ENCODE assay signal across 14 cellular contexts in genomic region chr9:19931066-19931465, GRCh38.
DNase-seq lines count a peak whose midpoint lies in the region; ATAC-seq, FAIRE-seq and TF ChIP-seq lines count a peak whose summit lies in the region.
"Had no signal": no experiment of that assay in that cellular context is flagged by ENCODE, and none has a peak within 500 bp of the region (broad histone marks: within the 10 kb centered on the region; RNA-seq: fewer than 3 reads in every experiment).

No MANE protein-coding gene starts in this region.

- no peaks in the 10 kb centered on the region for H3K9me3 Mint-ChIP-seq in chondrocyte (ENCODE audit: low read depth)
- H3K9me3 Mint-ChIP-seq: GM23338 had no signal

- no peak for ATAC-seq in GM21529 (IDR thresholded peaks at IDR 0.05; ENCODE audit: unreplicated experiment)
- ATAC-seq: A549, GM23338 had no signal

- peaks cover 23% of the 10 kb centered on the region for H3K27me3 Mint-ChIP-seq in chondrocyte (ENCODE audit: low read depth)

- H3K4me1 ChIP-seq in Karpas-422 (ENCODE audit: low read length), result peaks cover 7% of the 10 kb centered on the region
- H3K4me1 ChIP-seq: A549 had no signal

- no peak overlapping the region for H3K27ac ChIP-seq in Karpas-422 (ENCODE audit: low read length)
- H3K27ac ChIP-seq: A549, HL-60 had no signal

- H3K4me3 ChIP-seq in Karpas-422 (ENCODE audit: low read length), result no peak overlapping the region
- H3K4me3 ChIP-seq: A549, GM23338 had no signal

- H3K36me3 ChIP-seq in Karpas-422 (ENCODE audit: insufficient read depth, low read length), result no peaks in the 10 kb centered on the region

- no peaks in the 10 kb centered on the region for H3K36me3 Mint-ChIP-seq in chondrocyte (ENCODE audit: low read depth)
- H3K36me3 Mint-ChIP-seq: CD14-positive monocyte had no signal

- H3K4me1 Mint-ChIP-seq in chondrocyte (ENCODE audit: low read depth), result peaks cover 8% of the 10 kb centered on the region

- peak; percentile 52 for FAIRE-seq in frontal cortex (lab: Jason Lieb, UNC)
- FAIRE-seq: A549 had no signal

- H3K27me3 ChIP-seq in Karpas-422 (ENCODE audit: low read length), result no peaks in the 10 kb centered on the region

- no peaks in the 10 kb centered on the region for H4K20me1 ChIP-seq in Karpas-422 (ENCODE audit: insufficient read depth, low read depth, low read length)

- H3K9me3 ChIP-seq in Karpas-422 (ENCODE audit: low read length), result no peaks in the 10 kb centered on the region
- H3K9me3 ChIP-seq: A549 had no signal

- H3K9ac ChIP-seq in Karpas-422 (ENCODE audit: low read length), result no peak overlapping the region

- H3K27ac Mint-ChIP-seq in chondrocyte (ENCODE audit: unreplicated experiment), result no peak overlapping the region
- H3K27ac Mint-ChIP-seq: CD14-positive monocyte, GM23338 had no signal

- DNase-seq in CD1c-positive myeloid dendritic cell (ENCODE audit: extremely low spot score) (peak; percentile 30), Karpas-422 (peak; percentile 40), OCI-M1 (lab: John Stamatoyannopoulos, UW) (peak; percentile 25), frontal cortex (ENCODE audit: low spot score in 2 of 2) (no peak), chondrocyte (ENCODE audit: low spot score) (no peak)
- no peak for DNase-seq in NK-92 treated with Interleukin-12 subunit alpha and Interleukin-12 subunit beta, amount 100 ng/mL, for 24 hours (lab: John Stamatoyannopoulos, UW)
- DNase-seq: DMS53, GF-D8, H7 had no signal

- no peaks in the 10 kb centered on the region for H3K9me2 ChIP-seq in Karpas-422 (replicated peaks; ENCODE audit: insufficient read depth, low read length)

- no peak overlapping the region for H3K4me2 ChIP-seq in Karpas-422 (ENCODE audit: low read depth, low read length, poor library complexity, severe bottlenecking)
- H3K4me2 ChIP-seq: A549, GM23338 had no signal

- no peaks in the 10 kb centered on the region for H3K79me2 ChIP-seq in Karpas-422 (ENCODE audit: low read length)

- TF ChIP-seq CTCF in chondrocyte (IDR thresholded peaks at IDR 0.05), result no peak

- H2AFZ ChIP-seq in Karpas-422 (ENCODE audit: low read length), result no peak overlapping the region
- H2AFZ ChIP-seq: GM23338 had no signal

- H3K4me3 Mint-ChIP-seq in chondrocyte (ENCODE audit: unreplicated experiment), result no peak overlapping the region
- H3K4me3 Mint-ChIP-seq: GM23338 had no signal

Comparison
In these comparisons a context has a peak if more than half of its experiments do, and no peak if none do; other contexts are left out.
1. DNase-seq: peak in CD1c-positive myeloid dendritic cell (single experiment), Karpas-422 (single experiment) and OCI-M1 (single experiment); none in frontal cortex (0 of 2), chondrocyte (single experiment) and NK-92 treated with Interleukin-12 subunit alpha and Interleukin-12 subunit beta, amount 100 ng/mL, for 24 hours (single experiment).